8 cellular contexts compared by ENCODE assay signal in genomic region chr11:45872513-45873356, GRCh38. TPM values are rescaled to one million over a fixed set of nuclear protein-coding genes. Genes with fewer than 3 reads are reported as not detected.
DNase-seq lines count a peak whose midpoint lies in the region; ATAC-seq and TF ChIP-seq lines count a peak whose summit lies in the region.

No MANE protein-coding gene starts in this region.

- DNase-seq in activated CD4-positive, alpha-beta T cell treated with anti-CD3 and anti-CD28 coated beads for 48 hours: peak; percentile 49
- DNase-seq in activated CD4-positive, alpha-beta T cell treated with anti-CD3 and anti-CD28 coated beads for 1 hour: no peak
- DNase-seq in M059J (ENCODE audit: low read depth) (peak; percentile 82), SK-N-DZ (ENCODE audit: low spot score) (peak; percentile 83), right lobe of liver (no peak)

- no peak overlapping the region for H3K4me3 ChIP-seq in right lobe of liver

- no peaks in the 10 kb centered on the region for H3K27me3 ChIP-seq in right lobe of liver

- no peaks in the 10 kb centered on the region for H3K9me3 ChIP-seq in right lobe of liver

- H3K27ac ChIP-seq in cingulate gyrus (ENCODE audit: low read depth, low read length) (peak overlapping the region; percentile 34), right lobe of liver (no peak overlapping the region), temporal lobe (ENCODE audit: low read depth, low read length) (peak overlapping the region; percentile 47)

- peaks cover 5 to 90% (median 61%) of the 10 kb centered on the region in 4 donors for H3K36me3 ChIP-seq in right lobe of liver

- no peak for TF ChIP-seq POLR2A in right lobe of liver (IDR thresholded peaks at IDR 0.05)

- H3K4me1 ChIP-seq in right lobe of liver: no peaks in the 10 kb centered on the region

- peak; percentile 43 to 61 (median 48) for TF ChIP-seq CTCF in right lobe of liver (IDR thresholded peaks at IDR 0.05)

- peak; percentile 71 to 85 (median 77) for ATAC-seq in right lobe of liver
- no peak for ATAC-seq in HG02852 (IDR thresholded peaks at IDR 0.05; ENCODE audit: unreplicated experiment)

- 65% methylated on average over 4 of the region's 10 CpGs for WGBS in right lobe of liver (ENCODE audit: insufficient coverage, low coverage, low lambda C conversion rate, missing lambda C conversion rate)

- intact Hi-C loops in right lobe of liver (cut with DNase I): no loop called here

RNA-seq across cellular contexts. Expression of gene MAPK8IP1, which starts 12.7 kb away (rescaled TPM):
- 6.6 and 11.7 TPM in 2 replicates for total RNA-seq in M059J (2014; rRNA removed; shearing (Covaris generic))
- 32.5 and 34.1 TPM in 2 replicates for polyA plus RNA-seq in SK-N-DZ (2014; cell fraction: cytosol; rRNA removed)
- 28.6 and 30.1 TPM in 2 replicates for polyA plus RNA-seq in SK-N-DZ (2014; cell fraction: nucleus; rRNA removed)
- total RNA-seq in right lobe of liver (1 to 10 TPM; 1.7 to 6.2 (median 2.6) TPM), temporal lobe (75.0 TPM)

RNA-seq across cellular contexts. Expression of gene CRY2, which starts 25.5 kb away (rescaled TPM):
- total RNA-seq in M059J (2014; rRNA removed; shearing (Covaris generic)): 3.1 and 6.1 TPM in 2 replicates
- polyA plus RNA-seq in SK-N-DZ (2014; cell fraction: cytosol; rRNA removed): 5.7 and 7.4 TPM in 2 replicates
- polyA plus RNA-seq in SK-N-DZ (2014; cell fraction: nucleus; rRNA removed): 13.1 and 17.3 TPM in 2 replicates
- 100 to 1,000 TPM in 1 of 6 experiments, 10 to 100 TPM in 5; 19.6 to 104 (median 31.5) TPM for total RNA-seq in right lobe of liver
- total RNA-seq in temporal lobe: 33.9 TPM

RNA-seq across cellular contexts. Expression of gene FREY1, which starts 34.3 kb away (rescaled TPM):
- 0.96 TPM in 1 of 2 replicates, not detected in the other for total RNA-seq in M059J (2014; rRNA removed; shearing (Covaris generic))
- not detected in 2 replicates for polyA plus RNA-seq in SK-N-DZ (2014; cell fraction: cytosol; rRNA removed)
- polyA plus RNA-seq in SK-N-DZ (2014; cell fraction: nucleus; rRNA removed): 0.60 and 2.4 TPM in 2 replicates
- under 1 TPM in 3 of 6 experiments, not detected in 3; 0.40 to 0.90 (median 0.42) TPM for total RNA-seq in right lobe of liver
- 0.25 TPM for total RNA-seq in temporal lobe

RNA-seq across cellular contexts. Expression of gene PEX16, which starts 44.9 kb away (rescaled TPM):
- 27.5 and 38.1 TPM in 2 replicates for total RNA-seq in M059J (2014; rRNA removed; shearing (Covaris generic))
- polyA plus RNA-seq in SK-N-DZ (2014; cell fraction: cytosol; rRNA removed): 33.2 and 39.2 TPM in 2 replicates
- polyA plus RNA-seq in SK-N-DZ (2014; cell fraction: nucleus; rRNA removed): 49.6 and 62.6 TPM in 2 replicates
- 10 to 100 TPM; 17.9 to 36.7 (median 32.4) TPM for total RNA-seq in right lobe of liver
- total RNA-seq in temporal lobe: 13.0 TPM

RNA-seq across cellular contexts. Expression of gene LARGE2, which starts 49.7 kb away (rescaled TPM):
- total RNA-seq in M059J (2014; rRNA removed; shearing (Covaris generic)): 0.22 TPM in 1 of 2 replicates, not detected in the other
- polyA plus RNA-seq in SK-N-DZ (2014; cell fraction: cytosol; rRNA removed): 5.8 and 11.4 TPM in 2 replicates
- polyA plus RNA-seq in SK-N-DZ (2014; cell fraction: nucleus; rRNA removed): 10.6 and 13.5 TPM in 2 replicates
- total RNA-seq in right lobe of liver (1 to 10 TPM in 5 of 6 experiments, under 1 TPM in 1; 0.43 to 3.5 (median 2.4) TPM), temporal lobe (0.25 TPM)

Comparison
In these comparisons a context has a peak if more than half of its experiments do, and no peak if none do; other contexts are left out.
1. DNase-seq: peak in activated CD4-positive, alpha-beta T cell treated with anti-CD3 and anti-CD28 coated beads for 48 hours (single experiment), M059J (single experiment) and SK-N-DZ (single experiment); none in activated CD4-positive, alpha-beta T cell treated with anti-CD3 and anti-CD28 coated beads for 1 hour (single experiment) and right lobe of liver (0 of 3).
2. H3K27ac ChIP-seq: peak in cingulate gyrus (single experiment) and temporal lobe (single experiment); none in right lobe of liver (0 of 3).